Comparison of ENCODE assay signal across 8 cellular contexts in genomic region chr10:58394471-58394870, GRCh38.
"Had no signal": no experiment of that assay in that cellular context is flagged by ENCODE, and none has a peak within 500 bp of the region (broad histone marks: within the 10 kb centered on the region; RNA-seq: fewer than 3 reads in every experiment).

No MANE protein-coding gene starts in this region.

- ATAC-seq: HepG2 had no signal

- H3K27ac Mint-ChIP-seq: IgD-negative memory B cell had no signal

- H3K9me3 Mint-ChIP-seq: IgD-negative memory B cell had no signal

- H3K9ac ChIP-seq: GM23248 had no signal

- H3K27me3 Mint-ChIP-seq: IgD-negative memory B cell had no signal

- H3K27ac ChIP-seq: GM23248, HL-60 had no signal

- H3K4me3 Mint-ChIP-seq: IgD-negative memory B cell had no signal

- DNase-seq: GM23248, GOT3, H7, HCEC 1CT, KG1 had no signal

- H2AFZ ChIP-seq: GM23248 had no signal
